In genomic region chr9:129570450-129571297, GRCh38 we compare ENCODE assay signal across 10 cellular contexts. TPM values are rescaled to one million over a fixed set of nuclear protein-coding genes. Genes with fewer than 3 reads are reported as not detected.
DNase-seq lines count a peak whose midpoint lies in the region; ATAC-seq, FAIRE-seq and TF ChIP-seq lines count a peak whose summit lies in the region.
"Had no signal": no experiment of that assay in that cellular context is flagged by ENCODE, and none has a peak within 500 bp of the region (broad histone marks: within the 10 kb centered on the region; RNA-seq: fewer than 3 reads in every experiment).

No MANE protein-coding gene starts in this region.

- H3K36me3 ChIP-seq in kidney (ENCODE audit: control insufficient read depth in 1 of 2, insufficient read depth in 2 of 2, low read length in 2 of 2), result no peaks in the 10 kb centered on the region
- no peaks in the 10 kb centered on the region for H3K36me3 ChIP-seq in testis (ENCODE audit: low read depth, missing control alignments)

- in situ Hi-C loops in astrocyte of the spinal cord (cut with HindIII; ENCODE audit: low sequenced_read_pairs), result no loop called here

- 66 to 75% methylated on average over 14 of the region's 14 CpGs for WGBS in testis, 2 donors

- H3K4me1 Mint-ChIP-seq in HFFc6 (ENCODE audit: low read depth), result peaks cover 63% of the 10 kb centered on the region

- peak overlapping the region; percentile 78 for H3K4me3 Mint-ChIP-seq in HFFc6

- H3K27me3 ChIP-seq in testis, result no peaks in the 10 kb centered on the region

- no peak for ATAC-seq in GM18520 (IDR thresholded peaks at IDR 0.05; ENCODE audit: unreplicated experiment)
- no peak for ATAC-seq in GM18517 (IDR thresholded peaks at IDR 0.05; ENCODE audit: unreplicated experiment)

- no peak overlapping the region for H3K4me3 ChIP-seq in astrocyte of the spinal cord (ENCODE audit: low read depth, low read length)
- no peak overlapping the region for H3K4me3 ChIP-seq in kidney (ENCODE audit: low read length in 2 of 2)
- H3K4me3 ChIP-seq in testis, result no peak overlapping the region

- peaks cover 8% of the 10 kb centered on the region for H3K36me3 Mint-ChIP-seq in HFFc6 (ENCODE audit: low read depth)

- no peak for FAIRE-seq in kidney (lab: Jason Lieb, UNC)
- FAIRE-seq: islet of Langerhans had no signal

- DNase-seq in AG20443 (ENCODE audit: low spot score) (peak; percentile 79), HFFc6 (peak; percentile 95), astrocyte of the spinal cord (ENCODE audit: low read depth, low spot score) (peak; percentile 87), kidney (peak; percentile 85), testis (peak; percentile 64)
- DNase-seq in stimulated activated CD8-positive, alpha-beta memory T cell treated with anti-CD3 and anti-CD28 coated beads, Interleukin-4, amount 100 ng/mL, for 48 hours, result no peak

- no peak for TF ChIP-seq CTCF in HFFc6 (IDR thresholded peaks at IDR 0.05)
- no peak for TF ChIP-seq CTCF in astrocyte of the spinal cord (IDR thresholded peaks at IDR 0.05; ENCODE audit: low read depth, low read length)
- no peak for TF ChIP-seq CTCF in kidney (IDR thresholded peaks at IDR 0.05; ENCODE audit: borderline replicate concordance, extremely low read depth, insufficient read depth)
- no peak for TF ChIP-seq CTCF in testis (IDR thresholded peaks at IDR 0.05)

- peaks cover 7% of the 10 kb centered on the region for H3K9me3 Mint-ChIP-seq in HFFc6

- no peak overlapping the region for H3K9ac ChIP-seq in kidney (ENCODE audit: low read length in 2 of 2)

- H3K27ac ChIP-seq in kidney (ENCODE audit: low read depth in 2 of 2, low read length in 2 of 2), result peak overlapping the region; percentile 81 to 90
- H3K27ac ChIP-seq in testis, result peak overlapping the region; percentile 57 to 85

- intact Hi-C loops in kidney (cut with DNase I) (no loop called here), testis (cut with DNase I; ENCODE audit: low total_unique reads) (no loop called here)

- H3K27me3 Mint-ChIP-seq in HFFc6 (ENCODE audit: insufficient read depth), result peaks cover 3% of the 10 kb centered on the region

- H3K27ac Mint-ChIP-seq in HFFc6, result peak overlapping the region; percentile 96
- H3K27ac Mint-ChIP-seq: IgD-negative memory B cell had no signal

- no peak for TF ChIP-seq POLR2A in testis (IDR thresholded peaks at IDR 0.05)

- H3K9me3 ChIP-seq in kidney (ENCODE audit: control insufficient read depth in 1 of 2, low read length in 2 of 2) (no peaks in the 10 kb centered on the region), testis (no peaks in the 10 kb centered on the region)

- H3K4me1 ChIP-seq in kidney (ENCODE audit: control insufficient read depth in 1 of 2, insufficient read depth in 1 of 2, low read depth in 1 of 2, low read length in 2 of 2), result peaks cover 18% of the 10 kb centered on the region in 2 donors
- H3K4me1 ChIP-seq in testis, result peaks cover 31% of the 10 kb centered on the region

RNA-seq across cellular contexts. Expression of gene C9orf50, which starts 50.2 kb away (rescaled TPM):
- total RNA-seq in HFFc6 (2021; fragmentation: NEBNext Ultra II Directional; extraction: Animal tissue kit (Norgen Biotek cat#: 25700)), result under 1 TPM in 2 of 6 experiments, not detected in 4; 0.14 to 0.20 TPM
- total RNA-seq in kidney (1.1 TPM), testis (1 to 10 TPM; 3.7 to 9.4 TPM)
- polyA plus RNA-seq in kidney (ENCODE audit: insufficient read depth, low read depth, low replicate concordance) (2.8 TPM), testis (ENCODE audit: insufficient read depth, low read depth, low replicate concordance) (14.6 TPM)
- polyA plus RNA-seq: IgD-negative memory B cell had no signal

RNA-seq across cellular contexts. Expression of gene NTMT1, which starts 55.3 kb away (rescaled TPM):
- total RNA-seq in HFFc6 (2021; fragmentation: NEBNext Ultra II Directional; extraction: Animal tissue kit (Norgen Biotek cat#: 25700)), result 10 to 100 TPM; 81.6 to 90.0 (median 87.7) TPM
- total RNA-seq in kidney (32.6 TPM), testis (10 to 100 TPM; 71.8 to 82.6 TPM)
- polyA plus RNA-seq in kidney (ENCODE audit: insufficient read depth, low read depth, low replicate concordance) (61.2 TPM), testis (ENCODE audit: insufficient read depth, low read depth, low replicate concordance) (189 TPM)
